ENCODE assay signal across 21 cellular contexts in genomic region chr12:65339161-65339560, GRCh38.
A peak's percentile ranks its signal among the peaks of the same experiment; 100 is the strongest.
DNase-seq lines count a peak whose midpoint lies in the region; ATAC-seq and TF ChIP-seq lines count a peak whose summit lies in the region.
"Had no signal": no experiment of that assay in that cellular context is flagged by ENCODE, and none has a peak within 500 bp of the region (broad histone marks: within the 10 kb centered on the region; RNA-seq: fewer than 3 reads in every experiment).

No MANE protein-coding gene starts in this region.

- TF ChIP-seq CTCF in HEK293 (tag by site-specific recombination; IDR thresholded peaks at IDR 0.05) = no peak

- in situ Hi-C loops in GM23248 (cut with MboI) = no loop called here

- H3K36me3 Mint-ChIP-seq in naive thymus-derived CD4-positive, alpha-beta T cell = no peaks in the 10 kb centered on the region

- H3K4me3 ChIP-seq in HEK293 (ENCODE audit: low read depth, low read length) = no peak overlapping the region
- H3K4me3 ChIP-seq in naive thymus-derived CD4-positive, alpha-beta T cell (ENCODE audit: low read length) = no peak overlapping the region
- no peak overlapping the region for H3K4me3 ChIP-seq in GM23248
- H3K4me3 ChIP-seq: K562, Peyer's patch, SJSA1 had no signal

- H3K27me3 Mint-ChIP-seq in naive thymus-derived CD4-positive, alpha-beta T cell = peaks cover 0 to 18% (median 8%) of the 10 kb centered on the region in 5 donors

- H3K36me3 ChIP-seq in HEK293 (ENCODE audit: control insufficient read depth in 2 of 2, insufficient read depth in 1 of 2, low read length in 2 of 2) (no peaks in the 10 kb centered on the region), GM23248 (ENCODE audit: low read depth) (peaks cover 23% of the 10 kb centered on the region)
- H3K36me3 ChIP-seq in naive thymus-derived CD4-positive, alpha-beta T cell (ENCODE audit: control insufficient read depth in 2 of 3, insufficient read depth in 3 of 3, low read length in 3 of 3) = no peaks in the 10 kb centered on the region
- H3K36me3 ChIP-seq: Peyer's patch had no signal

- peaks cover 33% of the 10 kb centered on the region for H3F3A ChIP-seq in GM23248 (ENCODE audit: insufficient read depth)

- no peak overlapping the region for H3K27ac ChIP-seq in HEK293 (ENCODE audit: extremely low read depth, low read depth, low read length)
- no peak overlapping the region for H3K27ac ChIP-seq in naive thymus-derived CD4-positive, alpha-beta T cell (ENCODE audit: low read depth, low read length)
- H3K27ac ChIP-seq in GM23248 = no peak overlapping the region
- H3K27ac ChIP-seq: Peyer's patch, SJSA1 had no signal

- H2AFZ ChIP-seq in GM23248 = no peak overlapping the region

- no peaks in the 10 kb centered on the region for H3K4me1 ChIP-seq in HEK293 (ENCODE audit: control insufficient read depth, insufficient read depth, low read length)
- H3K4me1 ChIP-seq in naive thymus-derived CD4-positive, alpha-beta T cell (ENCODE audit: control insufficient read depth in 2 of 2, insufficient read depth in 2 of 2, low read length in 2 of 2) = no peaks in the 10 kb centered on the region
- H3K4me1 ChIP-seq in GM23248 (ENCODE audit: insufficient read depth) = peaks cover 18% of the 10 kb centered on the region
- H3K4me1 ChIP-seq: Peyer's patch had no signal

- no peak overlapping the region for H3K27ac Mint-ChIP-seq in naive thymus-derived CD4-positive, alpha-beta T cell
- H3K27ac Mint-ChIP-seq: B cell, CD14-positive monocyte, H9 had no signal

- DNase-seq in A172 (ENCODE audit: low spot score) (peak; percentile 6), NCI-H69 (lab: John Stamatoyannopoulos, UW) (peak; percentile 0), cerebellar cortex (ENCODE audit: low spot score) (peak; percentile 46), GM23248 (no peak), NCI-H524 (lab: John Stamatoyannopoulos, UW) (no peak)
- no peak for DNase-seq in naive thymus-derived CD4-positive, alpha-beta T cell
- DNase-seq in stimulated activated CD8-positive, alpha-beta memory T cell treated with anti-CD3 and anti-CD28 coated beads, Interleukin-4, amount 100 ng/mL, for 48 hours = no peak
- DNase-seq: 8988T; H9; NCI-H1092 treated with DMSO at 0.1 percent for 48 hours; NCI-H1436 treated with DMSO at 0.1 percent for 48 hours; NCI-H1930; NCI-H774; NK-92 treated with Interleukin-12 subunit alpha and Interleukin-12 subunit beta, amount 100 ng/mL, for 24 hours; Peyer's patch had no signal

- POLR2A ChIA-PET in HEK293 (lab: Yijun Ruan, JAX) = no interaction called here
- POLR2A ChIA-PET in naive thymus-derived CD4-positive, alpha-beta T cell (lab: Charles Lee) = no interaction called here

- H3K9me3 Mint-ChIP-seq in naive thymus-derived CD4-positive, alpha-beta T cell = peaks cover 0 to 7% (median 0%) of the 10 kb centered on the region in 11 donors
- H3K9me3 Mint-ChIP-seq: H9 had no signal

- no peaks in the 10 kb centered on the region for H3K9me2 ChIP-seq in GM23248 (ENCODE audit: insufficient read depth)

- H3K4me1 Mint-ChIP-seq in naive thymus-derived CD4-positive, alpha-beta T cell = no peaks in the 10 kb centered on the region
- H3K4me1 Mint-ChIP-seq: B cell, CD14-positive monocyte had no signal

- intact Hi-C loops in naive thymus-derived CD4-positive, alpha-beta T cell (cut with micrococcal nuclease) = no loop called here

- WGBS in GM23248 (ENCODE audit: low coverage in 1 of 2, low lambda C conversion rate in 2 of 2, missing lambda C conversion rate in 2 of 2), 2 experiments = 100% methylated on average over 1 of the region's 1 CpG

- H3K4me2 ChIP-seq in GM23248 (ENCODE audit: unreplicated experiment) = no peak overlapping the region

- CTCF ChIA-PET in HEK293 (lab: Yijun Ruan, JAX) = no interaction called here
- CTCF ChIA-PET in naive thymus-derived CD4-positive, alpha-beta T cell (lab: Charles Lee) = no interaction called here

- H4K20me1 ChIP-seq in GM23248 (ENCODE audit: insufficient read depth) = no peaks in the 10 kb centered on the region

- H3K9ac ChIP-seq in GM23248 = no peak overlapping the region

- H3K79me2 ChIP-seq in GM23248 (ENCODE audit: insufficient read depth) = no peaks in the 10 kb centered on the region

- H3K9me3 ChIP-seq in HEK293 (ENCODE audit: control insufficient read depth, insufficient read depth, low read depth, low read length) = no peaks in the 10 kb centered on the region
- no peaks in the 10 kb centered on the region for H3K9me3 ChIP-seq in naive thymus-derived CD4-positive, alpha-beta T cell (ENCODE audit: control insufficient read depth in 2 of 3, low read length in 3 of 3)
- no peaks in the 10 kb centered on the region for H3K9me3 ChIP-seq in GM23248 (ENCODE audit: low read depth)
- H3K9me3 ChIP-seq: Peyer's patch, SJSA1 had no signal

- H3K27me3 ChIP-seq in naive thymus-derived CD4-positive, alpha-beta T cell (ENCODE audit: control insufficient read depth in 2 of 2, insufficient read depth in 2 of 2, low read length in 2 of 2) = no peaks in the 10 kb centered on the region
- no peaks in the 10 kb centered on the region for H3K27me3 ChIP-seq in GM23248 (replicated peaks; ENCODE audit: insufficient read depth)
- H3K27me3 ChIP-seq: Peyer's patch, SJSA1 had no signal

- H3K4me3 Mint-ChIP-seq in naive thymus-derived CD4-positive, alpha-beta T cell = no peak overlapping the region
- H3K4me3 Mint-ChIP-seq: B cell, CD14-positive monocyte, H9 had no signal

- no peak for ATAC-seq in naive thymus-derived CD4-positive, alpha-beta T cell
- ATAC-seq: K562, Right ventricle myocardium inferior had no signal

TF ChIP-seq in HEK293, 187 proteins besides CTCF, POLR2A, EP300 and RAD21:
- TF ChIP-seq ATF2 (tag by site-specific recombination; IDR thresholded peaks at IDR 0.05; ENCODE audit: low read depth) = peak; percentile 51; the same call in 1 of the 2 replicates
- TF ChIP-seq ZBTB17 (tag by site-specific recombination; IDR thresholded peaks at IDR 0.05) = no peak

Comparison
In these comparisons a context has a peak if more than half of its experiments do, and no peak if none do; other contexts are left out.
1. DNase-seq: peak in A172 (single experiment), NCI-H69 (single experiment) and cerebellar cortex (single experiment); none in naive thymus-derived CD4-positive, alpha-beta T cell (0 of 9), GM23248 (single experiment), stimulated activated CD8-positive, alpha-beta memory T cell treated with anti-CD3 and anti-CD28 coated beads, Interleukin-4, amount 100 ng/mL, for 48 hours (single experiment) and NCI-H524 (0 of 2).